23 cellular contexts compared by ENCODE assay signal in the genomic region with DNA sequence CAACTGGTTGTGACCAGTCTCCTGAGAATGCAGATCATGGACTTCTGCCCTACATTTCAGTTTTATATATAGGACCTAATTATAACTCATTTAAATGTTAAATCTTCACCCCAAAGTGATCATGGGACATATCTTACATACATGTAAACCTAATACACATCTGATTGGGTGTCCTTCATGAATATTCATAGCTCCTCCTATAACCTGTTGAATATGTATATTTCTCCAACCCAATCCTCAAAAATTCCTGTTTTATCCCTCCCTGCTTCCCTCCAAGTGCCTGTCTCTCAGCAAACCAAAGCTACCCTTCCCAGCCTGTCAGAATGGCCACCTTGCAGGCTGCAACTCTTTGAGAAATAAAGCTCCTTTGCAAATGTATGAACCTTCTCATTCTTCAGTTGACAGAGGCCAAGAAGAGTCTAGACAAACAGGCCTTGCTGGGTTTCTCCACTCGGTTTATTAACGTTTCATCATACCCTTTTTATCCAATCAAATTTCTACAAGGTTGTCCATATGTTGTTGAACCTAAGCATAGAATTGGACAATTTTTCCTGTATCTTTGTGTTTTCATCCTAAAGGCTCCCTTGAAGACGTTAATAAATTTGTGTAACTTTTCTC.
DNase-seq lines count a peak whose midpoint lies in the region; ATAC-seq and TF ChIP-seq lines count a peak whose summit lies in the region.
"Had no signal": no experiment of that assay in that cellular context is flagged by ENCODE, and none has a peak within 500 bp of the region (broad histone marks: within the 10 kb centered on the region; RNA-seq: fewer than 3 reads in every experiment).

No MANE protein-coding gene starts in this region.

- POLR2A ChIA-PET in activated CD8-positive, alpha-beta T cell treated with anti-CD3 and anti-CD28 coated beads, Interleukin-2, amount 10 ng/mL, durations not matched to agents 7 days and 5 days (lab: Charles Lee), result interaction anchor here (0.6 to 27.2 kb wide), 13 partner anchors 15 to 1646 kb away, joined by 3 to 2224 read pairs (median 5); a partner anchor contains a TSS

- intact Hi-C loops in activated CD4-positive, alpha-beta T cell treated with anti-CD3 and anti-CD28 coated beads, Interleukin-2, amount 10 ng/mL, durations not matched to agents 24 days and 14 days (cut with micrococcal nuclease), result no loop called here

- CTCF ChIA-PET in activated CD8-positive, alpha-beta T cell treated with anti-CD3 and anti-CD28 coated beads, Interleukin-2, amount 10 ng/mL, durations not matched to agents 7 days and 5 days (lab: Charles Lee), result interaction anchor here (0.6 to 0.9 kb wide), 2 partner anchors 21 to 22 kb away, joined by 3 read pairs; a partner anchor contains a TSS

- no peaks in the 10 kb centered on the region for H3K36me3 Mint-ChIP-seq in activated CD4-positive, alpha-beta T cell treated with anti-CD3 and anti-CD28 coated beads, Interleukin-2, amount 10 ng/mL, durations not matched to agents 24 days and 14 days (ENCODE audit: low read depth)
- no peaks in the 10 kb centered on the region for H3K36me3 Mint-ChIP-seq in activated CD8-positive, alpha-beta T cell treated with anti-CD3 and anti-CD28 coated beads, Interleukin-2, amount 10 ng/mL, durations not matched to agents 7 days and 5 days (ENCODE audit: low read depth)
- no peaks in the 10 kb centered on the region for H3K36me3 Mint-ChIP-seq in nephron progenitor cell (ENCODE audit: low read depth)
- H3K36me3 Mint-ChIP-seq: immature natural killer cell had no signal

- no peaks in the 10 kb centered on the region for H3K27me3 ChIP-seq in HUES48 (ENCODE audit: control insufficient read depth, insufficient read depth, low read length)
- H3K27me3 ChIP-seq: SJCRH30 had no signal

- peak overlapping the region; percentile 74 for H3K27ac Mint-ChIP-seq in activated CD4-positive, alpha-beta T cell treated with anti-CD3 and anti-CD28 coated beads, Interleukin-2, amount 10 ng/mL, durations not matched to agents 24 days and 14 days
- H3K27ac Mint-ChIP-seq in activated CD8-positive, alpha-beta T cell treated with anti-CD3 and anti-CD28 coated beads, Interleukin-2, amount 10 ng/mL, durations not matched to agents 7 days and 5 days, result peak overlapping the region; percentile 69
- H3K27ac Mint-ChIP-seq in nephron progenitor cell, result peak overlapping the region; percentile 89
- H3K27ac Mint-ChIP-seq: activated T-cell treated with anti-CD3 and anti-CD28 coated beads, Interleukin-2, amount 50 U/mL, for 24 hours; CD14-positive monocyte had no signal

- H3K27me3 Mint-ChIP-seq in activated CD4-positive, alpha-beta T cell treated with anti-CD3 and anti-CD28 coated beads, Interleukin-2, amount 10 ng/mL, durations not matched to agents 24 days and 14 days, result no peaks in the 10 kb centered on the region
- no peaks in the 10 kb centered on the region for H3K27me3 Mint-ChIP-seq in activated CD8-positive, alpha-beta T cell treated with anti-CD3 and anti-CD28 coated beads, Interleukin-2, amount 10 ng/mL, durations not matched to agents 7 days and 5 days (ENCODE audit: low read depth)
- H3K27me3 Mint-ChIP-seq in nephron progenitor cell (ENCODE audit: low read depth, poor library complexity), result peaks cover 4% of the 10 kb centered on the region
- H3K27me3 Mint-ChIP-seq: activated T-cell treated with anti-CD3 and anti-CD28 coated beads, Interleukin-2, amount 50 U/mL, for 24 hours; stimulated activated naive CD8-positive, alpha-beta T cell treated with anti-CD3 and anti-CD28 coated beads, Interleukin-15, Interleukin-2, amounts not matched to agents 100 ng/mL and 50 ng/mL, for 24 hours had no signal

- peaks cover 22% of the 10 kb centered on the region for H3K4me1 Mint-ChIP-seq in activated CD4-positive, alpha-beta T cell treated with anti-CD3 and anti-CD28 coated beads, Interleukin-2, amount 10 ng/mL, durations not matched to agents 24 days and 14 days
- H3K4me1 Mint-ChIP-seq in activated CD8-positive, alpha-beta T cell treated with anti-CD3 and anti-CD28 coated beads, Interleukin-2, amount 10 ng/mL, durations not matched to agents 7 days and 5 days (ENCODE audit: low read depth), result peaks cover 31% of the 10 kb centered on the region
- H3K4me1 Mint-ChIP-seq in nephron progenitor cell, result no peaks in the 10 kb centered on the region

- no peak overlapping the region for H3K4me3 Mint-ChIP-seq in activated CD4-positive, alpha-beta T cell treated with anti-CD3 and anti-CD28 coated beads, Interleukin-2, amount 10 ng/mL, durations not matched to agents 24 days and 14 days
- H3K4me3 Mint-ChIP-seq in activated CD8-positive, alpha-beta T cell treated with anti-CD3 and anti-CD28 coated beads, Interleukin-2, amount 10 ng/mL, durations not matched to agents 7 days and 5 days, result no peak overlapping the region
- H3K4me3 Mint-ChIP-seq in nephron progenitor cell, result peak overlapping the region; percentile 33
- H3K4me3 Mint-ChIP-seq: activated T-cell treated with anti-CD3 and anti-CD28 coated beads, Interleukin-2, amount 50 U/mL, for 24 hours; CD14-positive monocyte; stimulated activated naive CD8-positive, alpha-beta T cell treated with anti-CD3 and anti-CD28 coated beads, Interleukin-15, Interleukin-2, amounts not matched to agents 100 ng/mL and 50 ng/mL, for 24 hours had no signal

- no peaks in the 10 kb centered on the region for H3K9me3 ChIP-seq in HUES48 (ENCODE audit: control insufficient read depth, insufficient read depth, low read length)
- H3K9me3 ChIP-seq: A549, pancreas, sigmoid colon, SJCRH30 had no signal

- TF ChIP-seq CTCF in nephron progenitor cell (IDR thresholded peaks at IDR 0.05), result no peak

- no peaks in the 10 kb centered on the region for H3K9me3 Mint-ChIP-seq in activated CD4-positive, alpha-beta T cell treated with anti-CD3 and anti-CD28 coated beads, Interleukin-2, amount 10 ng/mL, durations not matched to agents 24 days and 14 days
- H3K9me3 Mint-ChIP-seq in activated CD8-positive, alpha-beta T cell treated with anti-CD3 and anti-CD28 coated beads, Interleukin-2, amount 10 ng/mL, durations not matched to agents 7 days and 5 days (ENCODE audit: insufficient read depth), result no peaks in the 10 kb centered on the region
- H3K9me3 Mint-ChIP-seq in nephron progenitor cell, result no peaks in the 10 kb centered on the region
- H3K9me3 Mint-ChIP-seq: activated T-cell treated with anti-CD3 and anti-CD28 coated beads, Interleukin-2, amount 50 U/mL, for 24 hours; immature natural killer cell; stimulated activated naive CD8-positive, alpha-beta T cell treated with anti-CD3 and anti-CD28 coated beads, Interleukin-15, Interleukin-2, amounts not matched to agents 100 ng/mL and 50 ng/mL, for 24 hours had no signal

- no peak overlapping the region for H3K4me3 ChIP-seq in HUES48 (ENCODE audit: low read depth, low read length)
- H3K4me3 ChIP-seq: A549, pancreas, sigmoid colon, SJCRH30, upper lobe of left lung had no signal

- no peak for ATAC-seq in activated CD8-positive, alpha-beta T cell treated with anti-CD3 and anti-CD28 coated beads, Interleukin-2, amount 10 ng/mL, durations not matched to agents 7 days and 5 days
- ATAC-seq in HG02678 (IDR thresholded peaks at IDR 0.05; ENCODE audit: unreplicated experiment), result no peak
- no peak for ATAC-seq in GM19452 (IDR thresholded peaks at IDR 0.05; ENCODE audit: unreplicated experiment)
- ATAC-seq: A549, pancreas had no signal

- H3K9ac ChIP-seq in HUES48 (ENCODE audit: low read depth, low read length), result no peak overlapping the region

- no peaks in the 10 kb centered on the region for H3K36me3 ChIP-seq in HUES48 (ENCODE audit: control insufficient read depth, insufficient read depth, low read length)
- H3K36me3 ChIP-seq: pancreas, sigmoid colon, upper lobe of left lung had no signal

- H3K4me1 ChIP-seq in HUES48 (ENCODE audit: control insufficient read depth, insufficient read depth, low read length), result peaks cover 27% of the 10 kb centered on the region
- H3K4me1 ChIP-seq: pancreas had no signal

- DNase-seq in activated CD4-positive, alpha-beta T cell treated with anti-CD3 and anti-CD28 coated beads, Interleukin-2, amount 10 ng/mL, durations not matched to agents 24 days and 14 days, result no peak
- DNase-seq in activated CD4-positive, alpha-beta T cell treated with anti-CD3 and anti-CD28 coated beads for 4 hours, result no peak
- no peak for DNase-seq in activated CD8-positive, alpha-beta T cell treated with anti-CD3 and anti-CD28 coated beads, Interleukin-2, amount 10 ng/mL, durations not matched to agents 7 days and 5 days
- DNase-seq in nephron progenitor cell, result no peak
- no peak for DNase-seq in HT-29 (ENCODE audit: low spot score)
- DNase-seq: activated CD4-positive, alpha-beta T cell treated with anti-CD3 and anti-CD28 coated beads for 1 hour; activated T-cell treated with anti-CD3 and anti-CD28 coated beads, Interleukin-2, amount 50 U/mL, for 24 hours; amygdala; effector CD4-positive, alpha-beta T cell; immature natural killer cell; Karpas-422; NCI-H526 treated with DMSO at 0.1 percent for 48 hours; OCI-M1; pancreas; sigmoid colon; SJCRH30; upper lobe of left lung had no signal

- peak overlapping the region; percentile 69 for H3K27ac ChIP-seq in HUES48 (ENCODE audit: low read depth, low read length)
- H3K27ac ChIP-seq: A549, pancreas, sigmoid colon, SJCRH30, upper lobe of left lung had no signal
